Comparison of ENCODE assay signal across 9 cellular contexts in the genomic region with DNA sequence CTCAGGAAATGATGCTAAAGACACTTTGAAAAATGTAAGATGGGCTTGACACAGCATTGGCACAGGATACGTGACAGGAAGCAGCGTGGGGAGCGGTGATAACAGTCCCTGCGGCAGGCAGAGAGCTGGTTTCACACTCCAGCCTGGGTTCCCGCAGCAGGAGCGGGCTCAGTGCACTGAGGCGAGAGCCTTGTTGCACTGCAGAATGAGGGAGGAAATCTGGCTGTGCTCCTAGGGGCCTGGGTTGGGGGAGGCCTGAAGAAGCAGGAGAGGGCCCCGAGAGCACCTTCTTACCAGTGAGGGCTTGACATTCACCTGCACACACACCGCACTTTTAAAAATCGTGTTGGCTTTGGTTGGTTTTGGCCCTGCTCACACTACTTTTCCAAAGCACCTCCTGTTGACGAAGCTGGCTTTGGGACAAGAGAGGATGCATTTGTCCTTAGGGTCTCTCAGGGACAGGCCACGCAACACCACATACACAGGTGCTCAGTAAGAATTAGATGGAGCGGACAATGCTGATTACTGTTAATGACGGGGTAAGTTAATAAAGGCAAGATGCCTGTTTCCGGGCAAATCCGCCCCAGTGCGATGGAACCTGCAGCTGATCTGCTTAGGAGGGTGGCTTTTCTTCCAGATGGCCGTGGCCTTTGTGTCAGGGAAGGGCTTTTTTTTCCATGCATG. TPM values are rescaled to one million over a fixed set of nuclear protein-coding genes. Genes with fewer than 3 reads are reported as not detected.
DNase-seq lines count a peak whose midpoint lies in the region; ATAC-seq, FAIRE-seq and TF ChIP-seq lines count a peak whose summit lies in the region.
"Had no signal": no experiment of that assay in that cellular context is flagged by ENCODE, and none has a peak within 500 bp of the region (broad histone marks: within the 10 kb centered on the region; RNA-seq: fewer than 3 reads in every experiment).

No MANE protein-coding gene starts in this region.

- H3K4me1 Mint-ChIP-seq in effector memory CD8-positive, alpha-beta T cell (ENCODE audit: low read depth in 2 of 2), result peaks cover 25 to 36% of the 10 kb centered on the region in 2 donors

- H3K4me3 ChIP-seq in gastrocnemius medialis, result no peak overlapping the region

- peak overlapping the region; percentile 84 for H3K27ac Mint-ChIP-seq in effector memory CD8-positive, alpha-beta T cell
- H3K27ac Mint-ChIP-seq: activated B cell treated with CpG ODN at 0.5 μM for 24 hours had no signal

- intact Hi-C loops in gastrocnemius medialis (cut with DNase I; ENCODE audit: low total_unique reads), result no loop called here

- H3K36me3 Mint-ChIP-seq in effector memory CD8-positive, alpha-beta T cell (ENCODE audit: insufficient read depth), result no peaks in the 10 kb centered on the region

- no peaks in the 10 kb centered on the region for H3K36me3 ChIP-seq in gastrocnemius medialis

- peak overlapping the region; percentile 77 to 81 for H3K4me3 Mint-ChIP-seq in effector memory CD8-positive, alpha-beta T cell
- H3K4me3 Mint-ChIP-seq: activated B cell treated with CpG ODN at 0.5 μM for 24 hours had no signal

- peak; percentile 38 for DNase-seq in D721Med (ENCODE audit: insufficient read length, low spot score)
- peak; percentile 7 to 42 for DNase-seq in activated CD4-positive, alpha-beta T cell treated with anti-CD3 and anti-CD28 coated beads for 24 hours (ENCODE audit: low read depth in 2 of 2)
- peak; percentile 50 to 59 (median 59) for DNase-seq in effector memory CD8-positive, alpha-beta T cell
- DNase-seq in stimulated activated CD4-positive, alpha-beta T cell treated with anti-CD3 and anti-CD28 coated beads, Interleukin-12 subunit alpha, Interleukin-12 subunit beta, amount 100 ng/mL, for 48 hours (ENCODE audit: low read depth in 2 of 3, low spot score in 1 of 3), result peak; percentile 21 to 30 (median 27)
- DNase-seq in gastrocnemius medialis, result no peak
- DNase-seq: activated B cell treated with CpG ODN at 0.5 μM for 24 hours had no signal

- no peaks in the 10 kb centered on the region for H3K9me3 Mint-ChIP-seq in effector memory CD8-positive, alpha-beta T cell
- H3K9me3 Mint-ChIP-seq: activated B cell treated with CpG ODN at 0.5 μM for 24 hours had no signal

- no peaks in the 10 kb centered on the region for H3K27me3 ChIP-seq in gastrocnemius medialis

- FAIRE-seq in D721Med (lab: Jason Lieb, UNC), result peak; percentile 83

- in situ Hi-C loops in gastrocnemius medialis (cut with MboI; ENCODE audit: low sequenced_read_pairs in 4 of 4), result no loop called here

- TF ChIP-seq POLR2A in gastrocnemius medialis (IDR thresholded peaks at IDR 0.05), result no peak

- H3K4me1 ChIP-seq in gastrocnemius medialis, result peaks cover 21 to 24% of the 10 kb centered on the region in 2 donors

- TF ChIP-seq CTCF in D721Med (IDR thresholded peaks at IDR 0.05; ENCODE audit: insufficient read depth, missing control alignments) (no peak), gastrocnemius medialis (IDR thresholded peaks at IDR 0.05 in 4 of 5, conservative IDR thresholded peaks at IDR 0.05 in 1 of 5) (no peak)

- H3K27me3 Mint-ChIP-seq in effector memory CD8-positive, alpha-beta T cell, result no peaks in the 10 kb centered on the region

- no peaks in the 10 kb centered on the region for H3K9me3 ChIP-seq in gastrocnemius medialis

- H3K27ac ChIP-seq in gastrocnemius medialis, result no peak overlapping the region

- ATAC-seq in effector memory CD8-positive, alpha-beta T cell (replicated peaks), result peak; percentile 100
- ATAC-seq in HG03045 (IDR thresholded peaks at IDR 0.05; ENCODE audit: unreplicated experiment) (no peak), GM18870 (IDR thresholded peaks at IDR 0.05; ENCODE audit: unreplicated experiment) (no peak), HG03432 (IDR thresholded peaks at IDR 0.05; ENCODE audit: unreplicated experiment) (no peak), gastrocnemius medialis (no peak)

RNA-seq across cellular contexts. Expression of a gene that starts 49.4 kb away (rescaled TPM):
- 1 to 10 TPM in 1 of 4 donors, under 1 TPM in 3; 0.20 to 1.8 (median 0.56) TPM for total RNA-seq in gastrocnemius medialis

Comparison
In these comparisons a context has a peak if more than half of its experiments do, and no peak if none do; other contexts are left out.
1. DNase-seq: peak in D721Med (single experiment), activated CD4-positive, alpha-beta T cell treated with anti-CD3 and anti-CD28 coated beads for 24 hours (2 of 2), effector memory CD8-positive, alpha-beta T cell (3 of 3) and stimulated activated CD4-positive, alpha-beta T cell treated with anti-CD3 and anti-CD28 coated beads, Interleukin-12 subunit alpha, Interleukin-12 subunit beta, amount 100 ng/mL, for 48 hours (3 of 3); none in gastrocnemius medialis (0 of 2).